Comparison of ENCODE assay signal across 23 cellular contexts in the genomic region with DNA sequence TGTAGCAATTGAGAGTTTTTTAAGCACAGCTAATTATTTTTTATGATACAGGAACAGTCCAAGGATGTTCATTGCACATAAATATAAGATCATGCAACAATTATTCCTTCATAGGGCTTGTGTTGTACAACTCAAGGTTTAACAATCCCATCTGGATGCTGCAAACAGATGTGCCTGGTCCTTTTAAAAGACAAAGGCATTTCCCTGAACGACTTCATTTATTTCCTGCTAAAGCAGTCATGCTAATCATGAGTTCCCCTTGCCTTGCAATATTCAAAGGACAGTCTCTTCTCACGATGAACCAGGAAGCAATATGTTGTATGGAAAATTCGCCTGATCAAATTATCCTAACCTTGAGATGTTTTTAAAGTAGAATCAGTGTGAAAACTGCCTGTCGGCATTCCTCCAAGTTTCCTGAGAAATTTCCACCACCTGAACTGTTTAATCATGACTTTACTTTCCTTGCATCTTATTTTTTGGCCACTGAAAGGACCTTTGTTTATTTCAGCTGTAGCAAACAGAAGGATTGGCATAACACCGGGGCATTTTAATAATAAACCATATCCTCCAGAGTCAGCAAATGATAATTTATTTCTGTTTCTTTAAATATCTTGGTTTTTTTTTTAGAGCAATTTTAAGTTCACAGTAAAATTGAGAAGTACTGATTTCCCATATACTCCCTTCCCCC. TPM values are rescaled to one million over a fixed set of nuclear protein-coding genes. Genes with fewer than 3 reads are reported as not detected.
"Had no signal": no experiment of that assay in that cellular context is flagged by ENCODE, and none has a peak within 500 bp of the region (broad histone marks: within the 10 kb centered on the region; RNA-seq: fewer than 3 reads in every experiment).

No MANE protein-coding gene starts in this region.

- H3K36me3 ChIP-seq: esophagus muscularis mucosa, gastroesophageal sphincter, neutrophil, right atrium auricular region, sigmoid colon, stomach, thoracic aorta, transverse colon had no signal

- H3K4me3 ChIP-seq: esophagus muscularis mucosa, gastroesophageal sphincter, right atrium auricular region, sigmoid colon, skin epidermis, stomach, thoracic aorta, transverse colon had no signal

- H3K9me3 ChIP-seq: esophagus muscularis mucosa, neutrophil, right atrium auricular region, sigmoid colon, thoracic aorta, transverse colon had no signal

- DNase-seq: effector memory CD4-positive, alpha-beta T cell; foreskin fibroblast; kidney; left colon; mammary epithelial cell; naive thymus-derived CD4-positive, alpha-beta T cell; nephron progenitor cell; posterior cingulate gyrus; sigmoid colon; stimulated activated CD4-positive, alpha-beta T cell treated with anti-CD3 and anti-CD28 coated beads, Interleukin-2, amount 100 ng/mL, for 24 hours; stimulated activated CD4-positive, alpha-beta T cell treated with anti-CD3 and anti-CD28 coated beads, Interleukin-4, amount 100 ng/mL, for 4 hours; stimulated activated naive CD4-positive, alpha-beta T cell; stomach; substantia nigra; transverse colon had no signal

- ATAC-seq: gastroesophageal sphincter; left colon; naive thymus-derived CD4-positive, alpha-beta T cell had no signal

- H3K27ac ChIP-seq: epithelial cell of prostate, esophagus muscularis mucosa, gastroesophageal sphincter, neutrophil, right atrium auricular region, sigmoid colon, skin epidermis, stomach, thoracic aorta, transverse colon had no signal

- H3K4me1 ChIP-seq: esophagus muscularis mucosa, gastroesophageal sphincter, right atrium auricular region, sigmoid colon had no signal

- H3K27me3 ChIP-seq: esophagus muscularis mucosa, gastroesophageal sphincter, neutrophil, right atrium auricular region, sigmoid colon, stomach, transverse colon had no signal

RNA-seq across cellular contexts. Expression of gene TSPAN8, which starts 33.9 kb away (rescaled TPM):
- total RNA-seq: mammary epithelial cell; mononuclear cell; naive thymus-derived CD4-positive, alpha-beta T cell had no signal
